ENCODE assay signal across 3 cellular contexts in genomic region chr5:173568703-173569102, GRCh38.
TF ChIP-seq lines count a peak whose summit lies in the region.

No MANE protein-coding gene starts in this region.

TF ChIP-seq in IMR-90, 13 proteins besides CTCF, POLR2A, EP300 and RAD21:
- TF ChIP-seq FOS (IDR thresholded peaks at IDR 0.05; ENCODE audit: low read depth, low read length) = no peak
- TF ChIP-seq CHD1 (IDR thresholded peaks at IDR 0.05; ENCODE audit: low read depth, low read length) = no peak
- no peak for TF ChIP-seq RFX5 (IDR thresholded peaks at IDR 0.05; ENCODE audit: low read depth, low read length)
- TF ChIP-seq, protein P1, sequence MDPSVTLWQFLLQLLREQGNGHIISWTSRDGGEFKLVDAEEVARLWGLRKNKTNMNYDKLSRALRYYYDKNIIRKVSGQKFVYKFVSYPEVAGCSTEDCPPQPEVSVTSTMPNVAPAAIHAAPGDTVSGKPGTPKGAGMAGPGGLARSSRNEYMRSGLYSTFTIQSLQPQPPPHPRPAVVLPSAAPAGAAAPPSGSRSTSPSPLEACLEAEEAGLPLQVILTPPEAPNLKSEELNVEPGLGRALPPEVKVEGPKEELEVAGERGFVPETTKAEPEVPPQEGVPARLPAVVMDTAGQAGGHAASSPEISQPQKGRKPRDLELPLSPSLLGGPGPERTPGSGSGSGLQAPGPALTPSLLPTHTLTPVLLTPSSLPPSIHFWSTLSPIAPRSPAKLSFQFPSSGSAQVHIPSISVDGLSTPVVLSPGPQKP (IDR thresholded peaks at IDR 0.05; ENCODE audit: borderline replicate concordance, low read depth, low read length) = no peak
- TF ChIP-seq MAFK (IDR thresholded peaks at IDR 0.05; ENCODE audit: low read depth, low read length) = no peak
- TF ChIP-seq NFE2L2 (IDR thresholded peaks at IDR 0.05; ENCODE audit: low read depth, low read length) = no peak
- TF ChIP-seq BHLHE40 (IDR thresholded peaks at IDR 0.05; ENCODE audit: low read depth, low read length) = no peak
- no peak for TF ChIP-seq USF2 (IDR thresholded peaks at IDR 0.05; ENCODE audit: low read depth, low read length)
- no peak for TF ChIP-seq SMC3 (IDR thresholded peaks at IDR 0.05; ENCODE audit: low read depth, low read length)
- TF ChIP-seq CEBPB (IDR thresholded peaks at IDR 0.05; ENCODE audit: low read depth, low read length) = no peak
- TF ChIP-seq MAZ (IDR thresholded peaks at IDR 0.05; ENCODE audit: borderline replicate concordance, low read depth, low read length) = no peak
- TF ChIP-seq MXI1 (IDR thresholded peaks at IDR 0.05; ENCODE audit: borderline replicate concordance, low read depth, low read length) = no peak
- no peak for TF ChIP-seq RCOR1 (IDR thresholded peaks at IDR 0.05; ENCODE audit: insufficient replicate concordance, low read length)

TF ChIP-seq in WTC11, 78 proteins besides CTCF, POLR2A, EP300 and RAD21:
- TF ChIP-seq GTF2I (CRISPR knock-in tag; conservative IDR thresholded peaks at IDR 0.05) (peak; percentile 69), ZNF263 (CRISPR knock-in tag; IDR thresholded peaks at IDR 0.05; ENCODE audit: low read depth) (no peak)

TF ChIP-seq in H1, 55 proteins besides CTCF, POLR2A, EP300 and RAD21:
- TF ChIP-seq ASH2L (IDR thresholded peaks at IDR 0.05; ENCODE audit: low read length) (no peak), HDAC6 (IDR thresholded peaks at IDR 0.05; ENCODE audit: low read depth, low read length) (no peak), KDM4A (IDR thresholded peaks at IDR 0.05; ENCODE audit: low read depth, low read length, severe bottlenecking) (no peak), KDM1A (IDR thresholded peaks at IDR 0.05; ENCODE audit: borderline replicate concordance, low read length) (peak; percentile 66; the same call in 1 of the 2 replicates)
